Comparison of ENCODE assay signal across 1 cellular context in the genomic region with DNA sequence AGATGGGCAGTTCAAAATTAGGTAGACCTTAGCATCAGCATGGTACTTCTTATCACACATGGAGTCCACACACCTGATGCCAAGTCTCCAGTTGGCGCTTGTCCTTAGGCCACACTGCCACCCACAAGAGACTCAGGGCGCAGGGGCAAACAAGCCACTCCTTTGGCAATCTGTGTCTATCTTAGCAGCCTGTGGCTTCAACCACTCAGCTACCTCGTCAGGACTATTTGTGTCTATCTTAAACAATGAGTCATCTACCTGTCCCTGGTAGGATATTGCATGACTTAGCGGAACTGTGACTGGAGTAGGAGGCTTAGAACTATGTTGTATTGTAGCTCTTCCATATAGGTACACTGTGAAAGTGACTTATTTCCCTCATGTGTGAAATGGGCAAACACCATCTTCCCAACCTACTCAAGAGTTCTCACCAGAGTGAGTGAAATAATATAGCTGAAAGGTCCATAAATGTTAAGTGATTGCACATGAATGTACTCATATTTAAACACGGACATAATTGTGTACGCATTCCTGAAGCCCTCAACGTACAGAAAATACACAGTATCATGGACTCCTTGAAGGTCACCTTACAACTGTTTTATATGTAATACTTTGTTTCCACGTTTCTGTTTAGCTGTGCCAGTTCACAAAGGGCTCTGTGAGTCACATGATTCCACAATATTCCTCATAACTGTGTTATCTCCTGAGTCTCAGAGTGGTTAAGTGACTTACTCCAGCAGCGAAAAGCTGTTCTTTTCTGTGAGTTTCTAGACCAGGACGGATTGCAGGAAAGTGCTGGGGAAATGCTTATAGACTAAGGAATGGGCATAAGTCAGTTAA.
TF ChIP-seq lines count a peak whose summit lies in the region.

No MANE protein-coding gene starts in this region.

TF ChIP-seq in HepG2, 621 proteins besides CTCF, POLR2A, EP300 and RAD21 (continued from another document and continues in another):
- TF ChIP-seq, protein P1, sequence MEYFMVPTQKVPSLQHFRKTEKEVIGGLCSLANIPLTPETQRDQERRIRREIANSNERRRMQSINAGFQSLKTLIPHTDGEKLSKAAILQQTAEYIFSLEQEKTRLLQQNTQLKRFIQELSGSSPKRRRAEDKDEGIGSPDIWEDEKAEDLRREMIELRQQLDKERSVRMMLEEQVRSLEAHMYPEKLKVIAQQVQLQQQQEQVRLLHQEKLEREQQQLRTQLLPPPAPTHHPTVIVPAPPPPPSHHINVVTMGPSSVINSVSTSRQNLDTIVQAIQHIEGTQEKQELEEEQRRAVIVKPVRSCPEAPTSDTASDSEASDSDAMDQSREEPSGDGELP (IDR thresholded peaks at IDR 0.05; ENCODE audit: borderline replicate concordance, low read depth), result no peak
- TF ChIP-seq ZNF704 (CRISPR knock-in tag; IDR thresholded peaks at IDR 0.05; ENCODE audit: borderline replicate concordance) (no peak), NFIC (IDR thresholded peaks at IDR 0.05; ENCODE audit: low read length) (peak; percentile 33; the same call in 1 of the 2 replicates), SYNCRIP (IDR thresholded peaks at IDR 0.05; ENCODE audit: insufficient read depth, low read depth, low read length) (no peak), ZKSCAN5 (CRISPR knock-in tag; IDR thresholded peaks at IDR 0.05) (no peak), ZNF549 (CRISPR knock-in tag; IDR thresholded peaks at IDR 0.05) (no peak), IKZF5 (CRISPR knock-in tag; IDR thresholded peaks at IDR 0.05) (0 out of 2 replicates have a peak, but pooled peaks have one; percentile 18), MAFG (CRISPR knock-in tag; IDR thresholded peaks at IDR 0.05) (no peak), KAT2B (IDR thresholded peaks at IDR 0.05; ENCODE audit: borderline replicate concordance, low read depth, low read length) (no peak), SOX5 (CRISPR knock-in tag; IDR thresholded peaks at IDR 0.05; ENCODE audit: borderline replicate concordance) (peak; percentile 40; the same call in 1 of the 2 replicates), HNF4A (CRISPR knock-in tag; IDR thresholded peaks at IDR 0.05) (no peak), MED8 (CRISPR knock-in tag; IDR thresholded peaks at IDR 0.05; ENCODE audit: insufficient replicate concordance) (no peak), THAP8 (CRISPR knock-in tag; IDR thresholded peaks at IDR 0.05; ENCODE audit: borderline replicate concordance) (no peak), TARDBP (CRISPR knock-in tag; IDR thresholded peaks at IDR 0.05) (peak; percentile 69; the same call in 1 of the 2 replicates), ZNF225 (CRISPR knock-in tag; IDR thresholded peaks at IDR 0.05) (no peak), DMTF1 (CRISPR knock-in tag; IDR thresholded peaks at IDR 0.05) (0 out of 2 replicates have a peak, but pooled peaks have one; percentile 53), TBP (CRISPR knock-in tag; IDR thresholded peaks at IDR 0.05) (no peak), ZNF138 (CRISPR knock-in tag; IDR thresholded peaks at IDR 0.05; ENCODE audit: low read depth) (no peak; the same call in 1 of the 2 replicates), TFDP1 (CRISPR knock-in tag; IDR thresholded peaks at IDR 0.05; ENCODE audit: borderline replicate concordance) (no peak), ZFP36L2 (CRISPR knock-in tag; IDR thresholded peaks at IDR 0.05) (no peak), ZNF720 (CRISPR knock-in tag; IDR thresholded peaks at IDR 0.05) (no peak), FOSL2 (CRISPR knock-in tag; IDR thresholded peaks at IDR 0.05) (peak; percentile 97), GTF2F1 (IDR thresholded peaks at IDR 0.05; ENCODE audit: low read length) (no peak), ZBTB21 (CRISPR knock-in tag; IDR thresholded peaks at IDR 0.05) (no peak), KAT8 (CRISPR knock-in tag; IDR thresholded peaks at IDR 0.05) (no peak), KDM1A (CRISPR knock-in tag; IDR thresholded peaks at IDR 0.05) (no peak), ZNF777 (CRISPR knock-in tag; IDR thresholded peaks at IDR 0.05) (no peak), BRCA1 (CRISPR knock-in tag; IDR thresholded peaks at IDR 0.05) (no peak), ZNF746 (CRISPR knock-in tag; IDR thresholded peaks at IDR 0.05) (no peak), ONECUT2 (CRISPR knock-in tag; IDR thresholded peaks at IDR 0.05) (no peak), SP5 (CRISPR knock-in tag; IDR thresholded peaks at IDR 0.05; ENCODE audit: borderline replicate concordance, low read depth) (no peak), MATR3 (CRISPR knock-in tag; IDR thresholded peaks at IDR 0.05) (no peak), ZNF572 (CRISPR knock-in tag; IDR thresholded peaks at IDR 0.05) (no peak), KLF12 (CRISPR knock-in tag; IDR thresholded peaks at IDR 0.05; ENCODE audit: borderline replicate concordance) (no peak), ADNP (CRISPR knock-in tag; IDR thresholded peaks at IDR 0.05) (no peak), NR1H2 (CRISPR knock-in tag; IDR thresholded peaks at IDR 0.05; ENCODE audit: borderline replicate concordance, low read depth) (no peak), PAF1 (CRISPR knock-in tag; IDR thresholded peaks at IDR 0.05) (0 out of 2 replicates have a peak, but pooled peaks have one; percentile 35), ZNF570 (CRISPR knock-in tag; IDR thresholded peaks at IDR 0.05; ENCODE audit: borderline replicate concordance) (no peak)
- TF ChIP-seq, protein P2, sequence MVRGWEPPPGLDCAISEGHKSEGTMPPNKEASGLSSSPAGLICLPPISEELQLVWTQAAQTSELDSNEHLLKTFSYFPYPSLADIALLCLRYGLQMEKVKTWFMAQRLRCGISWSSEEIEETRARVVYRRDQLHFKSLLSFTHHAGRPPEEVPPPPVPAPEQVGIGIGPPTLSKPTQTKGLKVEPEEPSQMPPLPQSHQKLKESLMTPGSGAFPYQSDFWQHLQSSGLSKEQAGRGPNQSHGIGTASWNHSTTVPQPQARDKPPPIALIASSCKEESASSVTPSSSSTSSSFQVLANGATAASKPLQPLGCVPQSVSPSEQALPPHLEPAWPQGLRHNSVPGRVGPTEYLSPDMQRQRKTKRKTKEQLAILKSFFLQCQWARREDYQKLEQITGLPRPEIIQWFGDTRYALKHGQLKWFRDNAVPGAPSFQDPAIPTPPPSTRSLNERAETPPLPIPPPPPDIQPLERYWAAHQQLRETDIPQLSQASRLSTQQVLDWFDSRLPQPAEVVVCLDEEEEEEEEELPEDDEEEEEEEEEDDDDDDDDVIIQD (CRISPR knock-in tag; IDR thresholded peaks at IDR 0.05; ENCODE audit: low read depth), result peak; percentile 61; the same call in 1 of the 2 replicates
- TF ChIP-seq, protein P3, sequence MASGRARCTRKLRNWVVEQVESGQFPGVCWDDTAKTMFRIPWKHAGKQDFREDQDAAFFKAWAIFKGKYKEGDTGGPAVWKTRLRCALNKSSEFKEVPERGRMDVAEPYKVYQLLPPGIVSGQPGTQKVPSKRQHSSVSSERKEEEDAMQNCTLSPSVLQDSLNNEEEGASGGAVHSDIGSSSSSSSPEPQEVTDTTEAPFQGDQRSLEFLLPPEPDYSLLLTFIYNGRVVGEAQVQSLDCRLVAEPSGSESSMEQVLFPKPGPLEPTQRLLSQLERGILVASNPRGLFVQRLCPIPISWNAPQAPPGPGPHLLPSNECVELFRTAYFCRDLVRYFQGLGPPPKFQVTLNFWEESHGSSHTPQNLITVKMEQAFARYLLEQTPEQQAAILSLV (CRISPR knock-in tag; IDR thresholded peaks at IDR 0.05; ENCODE audit: borderline replicate concordance), result no peak
- TF ChIP-seq, protein P4, sequence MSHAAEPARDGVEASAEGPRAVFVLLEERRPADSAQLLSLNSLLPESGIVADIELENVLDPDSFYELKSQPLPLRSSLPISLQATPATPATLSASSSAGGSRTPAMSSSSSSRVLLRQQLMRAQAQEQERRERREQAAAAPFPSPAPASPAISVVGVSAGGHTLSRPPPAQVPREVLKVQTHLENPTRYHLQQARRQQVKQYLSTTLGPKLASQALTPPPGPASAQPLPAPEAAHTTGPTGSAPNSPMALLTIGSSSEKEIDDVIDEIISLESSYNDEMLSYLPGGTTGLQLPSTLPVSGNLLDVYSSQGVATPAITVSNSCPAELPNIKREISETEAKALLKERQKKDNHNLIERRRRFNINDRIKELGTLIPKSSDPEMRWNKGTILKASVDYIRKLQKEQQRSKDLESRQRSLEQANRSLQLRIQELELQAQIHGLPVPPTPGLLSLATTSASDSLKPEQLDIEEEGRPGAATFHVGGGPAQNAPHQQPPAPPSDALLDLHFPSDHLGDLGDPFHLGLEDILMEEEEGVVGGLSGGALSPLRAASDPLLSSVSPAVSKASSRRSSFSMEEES (CRISPR knock-in tag; IDR thresholded peaks at IDR 0.05), result 0 out of 2 replicates have a peak, but pooled peaks have one; percentile 46
- TF ChIP-seq, protein P5, sequence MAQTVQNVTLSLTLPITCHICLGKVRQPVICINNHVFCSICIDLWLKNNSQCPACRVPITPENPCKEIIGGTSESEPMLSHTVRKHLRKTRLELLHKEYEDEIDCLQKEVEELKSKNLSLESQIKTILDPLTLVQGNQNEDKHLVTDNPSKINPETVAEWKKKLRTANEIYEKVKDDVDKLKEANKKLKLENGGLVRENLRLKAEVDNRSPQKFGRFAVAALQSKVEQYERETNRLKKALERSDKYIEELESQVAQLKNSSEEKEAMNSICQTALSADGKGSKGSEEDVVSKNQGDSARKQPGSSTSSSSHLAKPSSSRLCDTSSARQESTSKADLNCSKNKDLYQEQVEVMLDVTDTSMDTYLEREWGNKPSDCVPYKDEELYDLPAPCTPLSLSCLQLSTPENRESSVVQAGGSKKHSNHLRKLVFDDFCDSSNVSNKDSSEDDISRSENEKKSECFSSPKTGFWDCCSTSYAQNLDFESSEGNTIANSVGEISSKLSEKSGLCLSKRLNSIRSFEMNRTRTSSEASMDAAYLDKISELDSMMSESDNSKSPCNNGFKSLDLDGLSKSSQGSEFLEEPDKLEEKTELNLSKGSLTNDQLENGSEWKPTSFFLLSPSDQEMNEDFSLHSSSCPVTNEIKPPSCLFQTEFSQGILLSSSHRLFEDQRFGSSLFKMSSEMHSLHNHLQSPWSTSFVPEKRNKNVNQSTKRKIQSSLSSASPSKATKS (CRISPR knock-in tag; IDR thresholded peaks at IDR 0.05), result no peak
- TF ChIP-seq, protein P6, sequence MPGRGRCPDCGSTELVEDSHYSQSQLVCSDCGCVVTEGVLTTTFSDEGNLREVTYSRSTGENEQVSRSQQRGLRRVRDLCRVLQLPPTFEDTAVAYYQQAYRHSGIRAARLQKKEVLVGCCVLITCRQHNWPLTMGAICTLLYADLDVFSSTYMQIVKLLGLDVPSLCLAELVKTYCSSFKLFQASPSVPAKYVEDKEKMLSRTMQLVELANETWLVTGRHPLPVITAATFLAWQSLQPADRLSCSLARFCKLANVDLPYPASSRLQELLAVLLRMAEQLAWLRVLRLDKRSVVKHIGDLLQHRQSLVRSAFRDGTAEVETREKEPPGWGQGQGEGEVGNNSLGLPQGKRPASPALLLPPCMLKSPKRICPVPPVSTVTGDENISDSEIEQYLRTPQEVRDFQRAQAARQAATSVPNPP (CRISPR knock-in tag; IDR thresholded peaks at IDR 0.05), result no peak
